ENCODE assay signal across 9 cellular contexts in genomic region chr4:5051692-5052423, GRCh38. TPM values are rescaled to one million over a fixed set of nuclear protein-coding genes. Genes with fewer than 3 reads are reported as not detected.
DNase-seq lines count a peak whose midpoint lies in the region; ATAC-seq and TF ChIP-seq lines count a peak whose summit lies in the region.
"Had no signal": no experiment of that assay in that cellular context is flagged by ENCODE, and none has a peak within 500 bp of the region (broad histone marks: within the 10 kb centered on the region; RNA-seq: fewer than 3 reads in every experiment).

No MANE protein-coding gene starts in this region.

- H3K36me3 Mint-ChIP-seq in endodermal cell (ENCODE audit: low read depth) (no peaks in the 10 kb centered on the region), naive B cell (no peaks in the 10 kb centered on the region)
- no peaks in the 10 kb centered on the region for H3K36me3 Mint-ChIP-seq in activated T-helper 2 cell treated with anti-CD3 and anti-CD28 coated beads, Interferon-gamma antibody, Interleukin-2, Interleukin-4, amounts not matched to agents 10 μg/mL and 5 μg/mL and 100 μg/mL, durations not matched to agents 14 hours and 24 hours and 36 hours (ENCODE audit: low read depth)

- H2AK5ac ChIP-seq in IMR-90 (ENCODE audit: low read depth, low read length): no peak overlapping the region

- no peaks in the 10 kb centered on the region for H3K9me3 Mint-ChIP-seq in endodermal cell
- H3K9me3 Mint-ChIP-seq in naive B cell: peaks cover 0 to 2% (median 0%) of the 10 kb centered on the region in 7 donors
- H3K9me3 Mint-ChIP-seq in activated T-helper 2 cell treated with anti-CD3 and anti-CD28 coated beads, Interferon-gamma antibody, Interleukin-2, Interleukin-4, amounts not matched to agents 10 μg/mL and 5 μg/mL and 100 μg/mL, durations not matched to agents 14 hours and 24 hours and 36 hours: no peaks in the 10 kb centered on the region
- H3K9me3 Mint-ChIP-seq: activated naive CD4-positive, alpha-beta T cell treated with anti-CD3 and anti-CD28 coated beads, Interleukin-2, amount 50 U/mL, for 72 hours had no signal

- no peaks in the 10 kb centered on the region for H3K9me3 ChIP-seq in IMR-90 (ENCODE audit: control insufficient read depth, insufficient read depth, low read length)
- H3K9me3 ChIP-seq in endodermal cell (ENCODE audit: control insufficient read depth, low read length): no peaks in the 10 kb centered on the region

- peak overlapping the region; percentile 23 to 32; a peak in 3 of 4 replicates for H4K8ac ChIP-seq in IMR-90 (ENCODE audit: low read depth in 2 of 2, low read length in 2 of 2)

- peak overlapping the region; percentile 3; the same call in 1 of the 2 replicates for H3K14ac ChIP-seq in IMR-90 (replicated peaks; ENCODE audit: low read depth, low read length)

- H2AFZ ChIP-seq in IMR-90 (replicated peaks; ENCODE audit: low read length, poor library complexity): peak overlapping the region; percentile 93

- 0 out of 2 replicates have a peak overlapping the region, but pooled peaks have one; percentile 91 for H2BK120ac ChIP-seq in IMR-90 (ENCODE audit: low read depth, low read length)

- peaks cover 2% of the 10 kb centered on the region; the same call in 1 of the 2 replicates for H3K4me1 ChIP-seq in IMR-90 (ENCODE audit: control insufficient read depth, insufficient read depth, low read length)
- H3K4me1 ChIP-seq in endodermal cell (ENCODE audit: control insufficient read depth, insufficient read depth, low read length): peaks cover 3% of the 10 kb centered on the region

- TF ChIP-seq CTCF in IMR-90 (conservative IDR thresholded peaks at IDR 0.05; ENCODE audit: low read depth, low read length) (no peak), endodermal cell (conservative IDR thresholded peaks at IDR 0.05) (no peak), GM10266 (IDR thresholded peaks at IDR 0.05; ENCODE audit: control insufficient read depth, insufficient read depth, low read depth, missing control alignments) (no peak)

- ATAC-seq in IMR-90 (ENCODE audit: low read depth) (peak; percentile 22), naive B cell (ENCODE audit: low read depth in 2 of 2) (peak; percentile 34 to 44), HG03280 (IDR thresholded peaks at IDR 0.05; ENCODE audit: unreplicated experiment) (no peak)

- no peak overlapping the region for H2BK15ac ChIP-seq in IMR-90 (ENCODE audit: low read depth, low read length)

- H3K27me3 Mint-ChIP-seq in endodermal cell (ENCODE audit: insufficient read depth): peaks cover 55% of the 10 kb centered on the region
- peaks cover 37 to 54% (median 48%) of the 10 kb centered on the region in 3 donors for H3K27me3 Mint-ChIP-seq in naive B cell
- peaks cover 45% of the 10 kb centered on the region for H3K27me3 Mint-ChIP-seq in activated T-helper 2 cell treated with anti-CD3 and anti-CD28 coated beads, Interferon-gamma antibody, Interleukin-2, Interleukin-4, amounts not matched to agents 10 μg/mL and 5 μg/mL and 100 μg/mL, durations not matched to agents 14 hours and 24 hours and 36 hours (ENCODE audit: low read depth)

- peak overlapping the region; percentile 4 for H2AK9ac ChIP-seq in IMR-90 (replicated peaks; ENCODE audit: low read depth, low read length, poor library complexity)

- POLR2A ChIA-PET in IMR-90 (lab: Charles Lee; ENCODE audit: unreplicated experiment): interaction anchor here (0.6 to 0.7 kb wide), 4 partner anchors 14 to 342 kb away, joined by 3 to 6 read pairs (median 4); no protein-coding TSS in a partner anchor

- H3K23ac ChIP-seq in IMR-90 (ENCODE audit: low read depth, low read length): peak overlapping the region; percentile 59; the same call in 1 of the 2 replicates

- H3K4ac ChIP-seq in IMR-90 (ENCODE audit: low read depth, low read length): peak overlapping the region; percentile 35

- H3K79me1 ChIP-seq in IMR-90 (ENCODE audit: low read depth in 1 of 2, low read length in 2 of 2): peaks cover 0 to 24% of the 10 kb centered on the region in 2 experiments; a peak in 3 of 4 replicates

- H3K27me3 ChIP-seq in IMR-90 (ENCODE audit: control insufficient read depth, insufficient read depth, low read length) (no peaks in the 10 kb centered on the region), endodermal cell (ENCODE audit: control insufficient read depth, insufficient read depth, low read length, poor library complexity, severe bottlenecking) (peaks cover 41% of the 10 kb centered on the region)

- no peak for TF ChIP-seq POLR2A in IMR-90 (IDR thresholded peaks at IDR 0.05; ENCODE audit: low read depth, low read length)

- CTCF ChIA-PET in IMR-90 (lab: Yijun Ruan, JAX): interaction anchor here (0.8 to 1.3 kb wide), 5 partner anchors 14 to 408 kb away, joined by 3 to 5 read pairs (median 3); no protein-coding TSS in a partner anchor

- H3K27ac Mint-ChIP-seq in endodermal cell (no peak overlapping the region), naive B cell (peak overlapping the region in 1 of 6 donors; percentile 59)
- H3K27ac Mint-ChIP-seq in activated T-helper 2 cell treated with anti-CD3 and anti-CD28 coated beads, Interferon-gamma antibody, Interleukin-2, Interleukin-4, amounts not matched to agents 10 μg/mL and 5 μg/mL and 100 μg/mL, durations not matched to agents 14 hours and 24 hours and 36 hours: no peak overlapping the region
- H3K27ac Mint-ChIP-seq: activated naive CD4-positive, alpha-beta T cell treated with anti-CD3 and anti-CD28 coated beads, Interleukin-2, amount 50 U/mL, for 72 hours had no signal

- no peaks in the 10 kb centered on the region; the same call in 1 of the 2 replicates for H3K9me1 ChIP-seq in IMR-90 (ENCODE audit: insufficient read depth, low read length)

- TF ChIP-seq RAD21 in IMR-90 (IDR thresholded peaks at IDR 0.05; ENCODE audit: low read length): no peak

- WGBS in IMR-90 (ENCODE audit: extremely low coverage in 2 of 2, insufficient read length in 1 of 2), 2 experiments: 7% methylated on average over 17 of the region's 66 CpGs; no CpG with 5 or more reads in 1 of the 2 experiments
- 7 to 8% methylated on average over 7 to 66 of the region's 66 CpGs for WGBS in endodermal cell (ENCODE audit: insufficient coverage in 1 of 2, insufficient read length in 1 of 2), 2 experiments

- intact Hi-C loops in IMR-90 (cut with micrococcal nuclease): loop anchor here (5.0 to 10.0 kb wide), 6 partner anchors 193 to 760 kb away; partner anchors contain the start of gene EVC2
- intact Hi-C loops in activated T-helper 2 cell treated with anti-CD3 and anti-CD28 coated beads, Interferon-gamma antibody, Interleukin-2, Interleukin-4, amounts not matched to agents 10 μg/mL and 5 μg/mL and 100 μg/mL, durations not matched to agents 14 hours and 24 hours and 36 hours (cut with micrococcal nuclease): loop anchor here (2.0 kb wide), 1 partner anchor 761 kb away; no protein-coding TSS in a partner anchor

- BruUV-seq in IMR-90 (replicated peaks; lab: Mats Ljungman, UMichigan): no TSS peak

- dilution Hi-C loops in IMR-90 (cut with HindIII; ENCODE audit: low sequenced_read_pairs, unreplicated experiment): no loop called here

- H3K18ac ChIP-seq in IMR-90 (ENCODE audit: low read depth, low read length): peak overlapping the region; percentile 11; the same call in 1 of the 2 replicates

- peaks cover 3% of the 10 kb centered on the region; the same call in 1 of the 2 replicates for H4K20me1 ChIP-seq in IMR-90 (ENCODE audit: insufficient read depth, low read length)

- peak overlapping the region; percentile 30 for H2BK5ac ChIP-seq in IMR-90 (ENCODE audit: low read depth, low read length, poor library complexity, severe bottlenecking)

- H2BK20ac ChIP-seq in IMR-90 (ENCODE audit: low read depth, low read length): peak overlapping the region; percentile 41; the same call in 1 of the 2 replicates

- H3K4me1 Mint-ChIP-seq in endodermal cell: peaks cover 7% of the 10 kb centered on the region
- peaks cover 11 to 21% (median 18%) of the 10 kb centered on the region in 3 donors for H3K4me1 Mint-ChIP-seq in naive B cell
- peaks cover 6% of the 10 kb centered on the region for H3K4me1 Mint-ChIP-seq in activated T-helper 2 cell treated with anti-CD3 and anti-CD28 coated beads, Interferon-gamma antibody, Interleukin-2, Interleukin-4, amounts not matched to agents 10 μg/mL and 5 μg/mL and 100 μg/mL, durations not matched to agents 14 hours and 24 hours and 36 hours (ENCODE audit: low read depth)

- peak overlapping the region; percentile 87 for H3K9ac ChIP-seq in IMR-90 (ENCODE audit: low read depth, low read length)
- no peak overlapping the region for H3K9ac ChIP-seq in endodermal cell (ENCODE audit: extremely low read depth, low read length, poor library complexity, severe bottlenecking)

- H4K5ac ChIP-seq in IMR-90 (ENCODE audit: low read depth, low read length): no peak overlapping the region

- H3K4me3 Mint-ChIP-seq in endodermal cell (peak overlapping the region; percentile 69), naive B cell (peak overlapping the region; percentile 76 to 89 (median 86))
- H3K4me3 Mint-ChIP-seq in activated T-helper 2 cell treated with anti-CD3 and anti-CD28 coated beads, Interferon-gamma antibody, Interleukin-2, Interleukin-4, amounts not matched to agents 10 μg/mL and 5 μg/mL and 100 μg/mL, durations not matched to agents 14 hours and 24 hours and 36 hours (ENCODE audit: low read depth): no peak overlapping the region

- H3K36me3 ChIP-seq in IMR-90 (ENCODE audit: control insufficient read depth, insufficient read depth, low read length): no peaks in the 10 kb centered on the region
- H3K36me3 ChIP-seq in endodermal cell (ENCODE audit: control insufficient read depth, insufficient read depth, low read length): no peaks in the 10 kb centered on the region

- in situ Hi-C loops in ACHN (cut with HindIII; ENCODE audit: low pct_ligation_motif_present, low pct_unique_long_range_greater_than_20kb, low sequenced_read_pairs) (no loop called here), IMR-90 (cut with MboI; ENCODE audit: low sequenced_read_pairs) (no loop called here)

- peak overlapping the region; percentile 61 for H3K27ac ChIP-seq in IMR-90 (ENCODE audit: insufficient read depth, low read length)
- H3K27ac ChIP-seq in endodermal cell (ENCODE audit: low read depth, low read length): no peak overlapping the region

- peak overlapping the region; percentile 88 for H3K4me2 ChIP-seq in IMR-90 (ENCODE audit: low read depth, low read length)

- peak overlapping the region; percentile 62; the same call in 1 of the 2 replicates for H4K91ac ChIP-seq in IMR-90 (ENCODE audit: insufficient read depth, low read depth, low read length)

- H3K4me3 ChIP-seq in IMR-90 (ENCODE audit: insufficient read depth, low read depth, low read length) (peak overlapping the region; percentile 53), endodermal cell (ENCODE audit: low read length) (peak overlapping the region; percentile 84)

- 0 out of 2 replicates have a peak overlapping the region, but pooled peaks have one; percentile 18 for H3K56ac ChIP-seq in IMR-90 (ENCODE audit: extremely low read depth, insufficient read depth, low read length)

- peak; percentile 55 for DNase-seq in ACHN
- DNase-seq in IMR-90: peak; percentile 35
- peak; percentile 76 for DNase-seq in endodermal cell
- DNase-seq in naive B cell: no peak
- no peak for DNase-seq in NCI-H1048 (lab: John Stamatoyannopoulos, UW)
- DNase-seq in GM10266 (ENCODE audit: extremely low spot score): no peak
- no peak for DNase-seq in activated T-helper 2 cell treated with anti-CD3 and anti-CD28 coated beads, Interferon-gamma antibody, Interleukin-2, Interleukin-4, amounts not matched to agents 10 μg/mL and 5 μg/mL and 100 μg/mL, durations not matched to agents 14 hours and 24 hours and 36 hours (ENCODE audit: low spot score)

RNA-seq across cellular contexts. Expression of gene STK32B, which starts 0.6 kb away (rescaled TPM):
- total RNA-seq in IMR-90 (2012; rRNA removed): 5.8 and 6.3 TPM in 2 replicates
- polyA plus RNA-seq in IMR-90 (2012; rRNA removed): 5.3 and 5.5 TPM in 2 replicates
- 3.4 and 3.9 TPM in 2 replicates for polyA plus RNA-seq in IMR-90 (2012; cell fraction: cytosol; rRNA removed)
- polyA plus RNA-seq in IMR-90 (2012; cell fraction: nucleus; rRNA removed; ENCODE audit: low replicate concordance): 5.2 and 6.8 TPM in 2 replicates
- total RNA-seq in endodermal cell: 1 to 10 TPM; 1.4 to 1.5 TPM
- polyA plus RNA-seq in endodermal cell (2013, experiment 1 of 2): 1.5 TPM
- polyA plus RNA-seq in endodermal cell (2013, experiment 2 of 2): 1.6 TPM
- polyA plus RNA-seq in naive B cell (ENCODE audit: low read depth in 6 of 6): 1 to 10 TPM in 3 of 6 donors, under 1 TPM in 1, not detected in 2; 0.27 to 4.7 (median 1.2) TPM
- not detected in 2 replicates for total RNA-seq in activated T-helper 2 cell treated with anti-CD3 and anti-CD28 coated beads, Interferon-gamma antibody, Interleukin-2, Interleukin-4, amounts not matched to agents 10 μg/mL and 5 μg/mL and 100 μg/mL, durations not matched to agents 14 hours and 24 hours and 36 hours
- total RNA-seq: activated naive CD4-positive, alpha-beta T cell treated with anti-CD3 and anti-CD28 coated beads, Interleukin-2, amount 50 U/mL, for 72 hours had no signal

RNA-seq across cellular contexts. Expression of gene CYTL1, which starts 32.6 kb away (rescaled TPM):
- total RNA-seq in IMR-90 (2012; rRNA removed) (1.3 and 1.4 TPM in 2 replicates), endodermal cell (1 to 10 TPM; 2.2 to 3.7 TPM)
- polyA plus RNA-seq in IMR-90 (2012; rRNA removed) (5.8 and 7.4 TPM in 2 replicates), naive B cell (ENCODE audit: low read depth in 6 of 6) (not detected)
- polyA plus RNA-seq in IMR-90 (2012; cell fraction: cytosol; rRNA removed): 2.9 and 20.0 TPM in 2 replicates
- polyA plus RNA-seq in IMR-90 (2012; cell fraction: nucleus; rRNA removed; ENCODE audit: low replicate concordance): 1.0 and 5.5 TPM in 2 replicates
- 0.93 TPM for polyA plus RNA-seq in endodermal cell (2013, experiment 1 of 2)
- polyA plus RNA-seq in endodermal cell (2013, experiment 2 of 2): 1.4 TPM
- total RNA-seq in activated T-helper 2 cell treated with anti-CD3 and anti-CD28 coated beads, Interferon-gamma antibody, Interleukin-2, Interleukin-4, amounts not matched to agents 10 μg/mL and 5 μg/mL and 100 μg/mL, durations not matched to agents 14 hours and 24 hours and 36 hours: not detected in 2 replicates
- total RNA-seq: activated naive CD4-positive, alpha-beta T cell treated with anti-CD3 and anti-CD28 coated beads, Interleukin-2, amount 50 U/mL, for 72 hours had no signal

Comparison
In these comparisons a context has a peak if more than half of its experiments do, and no peak if none do; other contexts are left out.
1. DNase-seq: peak in ACHN (single experiment), IMR-90 (single experiment) and endodermal cell (single experiment); none in naive B cell (single experiment), NCI-H1048 (single experiment), GM10266 (single experiment) and activated T-helper 2 cell treated with anti-CD3 and anti-CD28 coated beads, Interferon-gamma antibody, Interleukin-2, Interleukin-4, amounts not matched to agents 10 μg/mL and 5 μg/mL and 100 μg/mL, durations not matched to agents 14 hours and 24 hours and 36 hours (single experiment).